In the genomic region with DNA sequence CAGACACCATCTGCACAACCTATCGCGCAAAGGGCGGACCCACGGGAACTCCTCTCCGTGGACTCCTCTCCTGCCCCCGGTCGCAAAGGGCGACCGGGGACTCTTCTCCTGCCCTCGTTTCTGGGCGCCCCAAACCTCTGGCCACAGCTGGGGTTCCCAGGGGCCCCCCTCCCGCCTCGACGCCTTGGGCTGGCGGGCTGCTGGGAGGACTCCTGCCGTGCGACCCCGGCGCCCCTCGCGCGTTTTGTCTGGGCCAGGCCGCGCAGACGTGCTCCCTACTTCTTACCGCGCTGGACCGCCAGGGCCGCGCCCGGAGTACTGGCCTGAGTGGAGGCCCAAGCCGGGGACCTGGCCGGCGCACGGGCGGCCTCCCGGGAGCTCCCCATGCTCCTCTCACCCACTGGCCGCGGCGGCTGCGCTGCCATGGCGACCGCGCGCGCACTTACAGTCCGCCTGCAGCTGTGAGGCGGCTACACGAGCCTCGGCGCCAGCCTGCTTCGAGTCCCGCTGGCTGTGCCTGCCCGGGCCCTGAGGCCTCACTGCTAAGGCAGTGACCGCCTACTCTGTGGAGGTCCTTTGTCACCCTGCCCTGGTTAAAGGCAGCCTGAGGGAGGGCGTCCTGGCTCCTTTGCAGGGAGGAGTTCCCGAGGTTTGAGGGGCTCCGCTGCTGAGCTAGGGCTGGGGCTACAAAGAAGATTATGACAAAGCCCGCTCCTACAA, we compare ENCODE assay signal across 8 cellular contexts. TPM values are rescaled to one million over a fixed set of nuclear protein-coding genes. Genes with fewer than 3 reads are reported as not detected.
DNase-seq lines count a peak whose midpoint lies in the region; ATAC-seq and TF ChIP-seq lines count a peak whose summit lies in the region.

No MANE protein-coding gene starts in this region.

- no peaks in the 10 kb centered on the region for H4K20me1 ChIP-seq in fibroblast of lung (ENCODE audit: control insufficient read depth, extremely low read depth, insufficient read depth, low read length)

- H3K27ac Mint-ChIP-seq in activated T-cell treated with anti-CD3 and anti-CD28 coated beads, Interleukin-2, amount 50 U/mL, for 24 hours = peak overlapping the region; percentile 85
- peak overlapping the region; percentile 90 to 98 (median 96) for H3K27ac Mint-ChIP-seq in naive B cell
- H3K27ac Mint-ChIP-seq in stimulated activated naive B cell treated with anti-CD40 and anti-IgM and Interleukin-4, amounts not matched to agents 10 μg/mL and 1 μg/mL and 100 μg/mL, for 72 hours = peak overlapping the region; percentile 93

- H3K27me3 Mint-ChIP-seq in activated T-cell treated with anti-CD3 and anti-CD28 coated beads, Interleukin-2, amount 50 U/mL, for 24 hours = no peaks in the 10 kb centered on the region
- no peaks in the 10 kb centered on the region for H3K27me3 Mint-ChIP-seq in naive B cell
- H3K27me3 Mint-ChIP-seq in stimulated activated naive B cell treated with anti-CD40 and anti-IgM and Interleukin-4, amounts not matched to agents 10 μg/mL and 1 μg/mL and 100 μg/mL, for 72 hours = no peaks in the 10 kb centered on the region

- H3K9ac ChIP-seq in fibroblast of lung (ENCODE audit: insufficient read depth, low read length) = peak overlapping the region; percentile 68

- no peaks in the 10 kb centered on the region for H3K36me3 Mint-ChIP-seq in activated T-cell treated with anti-CD3 and anti-CD28 coated beads, Interleukin-2, amount 50 U/mL, for 24 hours (ENCODE audit: low read depth)
- H3K36me3 Mint-ChIP-seq in naive B cell = peaks cover 7 to 10% of the 10 kb centered on the region in 2 donors
- peaks cover 3 to 8% of the 10 kb centered on the region in 2 donors for H3K36me3 Mint-ChIP-seq in stimulated activated naive B cell treated with anti-CD40 and anti-IgM and Interleukin-4, amounts not matched to agents 10 μg/mL and 1 μg/mL and 100 μg/mL, for 72 hours

- H3K4me1 Mint-ChIP-seq in activated T-cell treated with anti-CD3 and anti-CD28 coated beads, Interleukin-2, amount 50 U/mL, for 24 hours (ENCODE audit: low read depth) = peaks cover 29% of the 10 kb centered on the region
- H3K4me1 Mint-ChIP-seq in naive B cell = peaks cover 23 to 38% (median 27%) of the 10 kb centered on the region in 3 donors
- H3K4me1 Mint-ChIP-seq in stimulated activated naive B cell treated with anti-CD40 and anti-IgM and Interleukin-4, amounts not matched to agents 10 μg/mL and 1 μg/mL and 100 μg/mL, for 72 hours = peaks cover 27 to 37% of the 10 kb centered on the region in 2 donors

- H3K4me2 ChIP-seq in fibroblast of lung (ENCODE audit: extremely low read depth, insufficient read depth, low read length) = peak overlapping the region; percentile 98

- TF ChIP-seq CTCF in fibroblast of lung (conservative IDR thresholded peaks at IDR 0.05 in 1 of 2, IDR thresholded peaks at IDR 0.05 in 1 of 2; ENCODE audit: low read depth in 1 of 2, low read length in 2 of 2) = no peak

- peak; percentile 78 for DNase-seq in AG08395 (ENCODE audit: low spot score)
- peak; percentile 58 for DNase-seq in NCI-H526 treated with DMSO at 0.1 percent for 48 hours (lab: John Stamatoyannopoulos, UW)
- peak; percentile 82 for DNase-seq in activated T-cell treated with anti-CD3 and anti-CD28 coated beads, Interleukin-2, amount 50 U/mL, for 24 hours
- DNase-seq in fibroblast of lung (ENCODE audit: low read depth in 2 of 2) = peak; percentile 77 to 79
- DNase-seq in naive B cell = peak; percentile 70
- DNase-seq in stimulated activated naive B cell treated with anti-CD40 and anti-IgM and Interleukin-4, amounts not matched to agents 10 μg/mL and 1 μg/mL and 100 μg/mL, for 72 hours = peak; percentile 66

- peak overlapping the region; percentile 27 to 60 (median 48) for H3K4me3 ChIP-seq in fibroblast of lung (replicated peaks in 1 of 4; ENCODE audit: control extremely low read depth in 1 of 4, insufficient read depth in 1 of 4, low read depth in 3 of 4, low read length in 4 of 4)

- H3K9me3 ChIP-seq in fibroblast of lung (ENCODE audit: control insufficient read depth, insufficient read depth, low read depth, low read length) = no peaks in the 10 kb centered on the region

- peak; percentile 70 for ATAC-seq in GM18867 (IDR thresholded peaks at IDR 0.05; ENCODE audit: unreplicated experiment)
- ATAC-seq in HG03103 (IDR thresholded peaks at IDR 0.05; ENCODE audit: low read depth, unreplicated experiment) = peak; percentile 50
- ATAC-seq in naive B cell (ENCODE audit: low read depth in 2 of 2) = peak; percentile 57 to 58
- ATAC-seq in stimulated activated naive B cell treated with anti-CD40 and anti-IgM and Interleukin-4, amounts not matched to agents 10 μg/mL and 1 μg/mL and 100 μg/mL, for 72 hours (replicated peaks) = peak; percentile 72 to 78

- no peaks in the 10 kb centered on the region for H3K36me3 ChIP-seq in fibroblast of lung (ENCODE audit: control insufficient read depth, insufficient read depth, low read length)

- H3K27me3 ChIP-seq in fibroblast of lung (ENCODE audit: control insufficient read depth, insufficient read depth, low read length) = no peaks in the 10 kb centered on the region

- H3K9me3 Mint-ChIP-seq in activated T-cell treated with anti-CD3 and anti-CD28 coated beads, Interleukin-2, amount 50 U/mL, for 24 hours = peaks cover 7% of the 10 kb centered on the region
- peaks cover 4 to 17% (median 9%) of the 10 kb centered on the region in 7 donors for H3K9me3 Mint-ChIP-seq in naive B cell
- peaks cover 6 to 10% of the 10 kb centered on the region in 2 donors for H3K9me3 Mint-ChIP-seq in stimulated activated naive B cell treated with anti-CD40 and anti-IgM and Interleukin-4, amounts not matched to agents 10 μg/mL and 1 μg/mL and 100 μg/mL, for 72 hours

- no peaks in the 10 kb centered on the region for H3K79me2 ChIP-seq in fibroblast of lung (ENCODE audit: control insufficient read depth, insufficient read depth, low read length)

- H2AFZ ChIP-seq in fibroblast of lung (ENCODE audit: low read length) = peak overlapping the region; percentile 75

- peak overlapping the region; percentile 68 for H3K27ac ChIP-seq in fibroblast of lung (ENCODE audit: insufficient read depth, low read length)

- H3K4me1 ChIP-seq in fibroblast of lung (ENCODE audit: control insufficient read depth, extremely low read depth, insufficient read depth, low read length) = peaks cover 5% of the 10 kb centered on the region

- peak overlapping the region; percentile 72 for H3K4me3 Mint-ChIP-seq in activated T-cell treated with anti-CD3 and anti-CD28 coated beads, Interleukin-2, amount 50 U/mL, for 24 hours
- H3K4me3 Mint-ChIP-seq in naive B cell = peak overlapping the region; percentile 75 to 95 (median 90)
- peak overlapping the region; percentile 90 to 91 for H3K4me3 Mint-ChIP-seq in stimulated activated naive B cell treated with anti-CD40 and anti-IgM and Interleukin-4, amounts not matched to agents 10 μg/mL and 1 μg/mL and 100 μg/mL, for 72 hours

RNA-seq across cellular contexts. Expression of a gene that starts 0.4 kb away (rescaled TPM):
- under 0.01 TPM in 1 of 2 replicates, not detected in the other for total RNA-seq in fibroblast of lung
- polyA plus RNA-seq in fibroblast of lung (0.05 TPM in 1 of 2 replicates, not detected in the other), naive B cell (ENCODE audit: low read depth in 6 of 6) (under 1 TPM in 1 of 6 donors, not detected in 5; 0.27 TPM)
- polyA plus RNA-seq in fibroblast of lung (2012) = not detected in 2 replicates
- polyA minus RNA-seq in fibroblast of lung (ENCODE audit: low replicate concordance) = not detected in 2 replicates

RNA-seq across cellular contexts. Expression of a gene that starts 0.4 kb away (rescaled TPM):
- total RNA-seq in fibroblast of lung = 1.8 and 2.0 TPM in 2 replicates
- polyA plus RNA-seq in fibroblast of lung (2.3 and 2.7 TPM in 2 replicates), naive B cell (ENCODE audit: low read depth in 6 of 6) (1 to 10 TPM in 4 of 6 donors, under 1 TPM in 2; 0.49 to 4.3 (median 1.8) TPM)
- 1.3 and 1.4 TPM in 2 replicates for polyA plus RNA-seq in fibroblast of lung (2012)
- polyA minus RNA-seq in fibroblast of lung (ENCODE audit: low replicate concordance) = 1.1 TPM in 1 of 2 replicates, not detected in the other

RNA-seq across cellular contexts. Expression of a gene that starts 39.1 kb away (rescaled TPM):
- total RNA-seq in fibroblast of lung = 32.7 and 33.6 TPM in 2 replicates
- 15.3 and 20.0 TPM in 2 replicates for polyA plus RNA-seq in fibroblast of lung
- polyA plus RNA-seq in fibroblast of lung (2012) = 9.7 and 10.9 TPM in 2 replicates
- 1.5 TPM in 1 of 2 replicates, not detected in the other for polyA minus RNA-seq in fibroblast of lung (ENCODE audit: low replicate concordance)
- polyA plus RNA-seq in naive B cell (ENCODE audit: low read depth in 6 of 6) = 10 to 100 TPM; 18.7 to 44.1 (median 20.4) TPM

RNA-seq across cellular contexts. Expression of a gene that starts 42.9 kb away (rescaled TPM):
- 3.1 and 6.1 TPM in 2 replicates for total RNA-seq in fibroblast of lung
- polyA plus RNA-seq in fibroblast of lung = 1.8 and 2.8 TPM in 2 replicates
- 2.3 and 2.8 TPM in 2 replicates for polyA plus RNA-seq in fibroblast of lung (2012)
- polyA minus RNA-seq in fibroblast of lung (ENCODE audit: low replicate concordance) = 0.43 and 2.0 TPM in 2 replicates
- polyA plus RNA-seq in naive B cell (ENCODE audit: low read depth in 6 of 6) = under 1 TPM in 5 of 6 donors, not detected in 1; 0.12 to 0.59 (median 0.23) TPM

RNA-seq across cellular contexts. Expression of a gene that starts 47.4 kb away (rescaled TPM):
- total RNA-seq in fibroblast of lung = 210 and 457 TPM in 2 replicates
- polyA plus RNA-seq in fibroblast of lung (0.25 and 0.39 TPM in 2 replicates), naive B cell (ENCODE audit: low read depth in 6 of 6) (1 to 10 TPM in 3 of 6 donors, not detected in 3; 1.9 to 3.3 (median 1.9) TPM)
- polyA plus RNA-seq in fibroblast of lung (2012) = 0.36 and 0.93 TPM in 2 replicates
- polyA minus RNA-seq in fibroblast of lung (ENCODE audit: low replicate concordance) = 2.9 and 8.1 TPM in 2 replicates

Comparison
In these comparisons a context has a peak if more than half of its experiments do, and no peak if none do; other contexts are left out.
1. Peak in every context shown above with its lines: DNase-seq, ATAC-seq, H3K4me3 ChIP-seq and H3K27ac ChIP-seq.